In genomic region chr3:191141728-191142127, GRCh38 we compare ENCODE assay signal across 14 cellular contexts. TPM values are rescaled to one million over a fixed set of nuclear protein-coding genes. Genes with fewer than 3 reads are reported as not detected.
DNase-seq lines count a peak whose midpoint lies in the region; ATAC-seq and TF ChIP-seq lines count a peak whose summit lies in the region.
"Had no signal": no experiment of that assay in that cellular context is flagged by ENCODE, and none has a peak within 500 bp of the region (broad histone marks: within the 10 kb centered on the region; RNA-seq: fewer than 3 reads in every experiment).

No MANE protein-coding gene starts in this region.

- H3K4me1 ChIP-seq in H9 (ENCODE audit: insufficient read depth, low read length) = no peaks in the 10 kb centered on the region
- H3K4me1 ChIP-seq: stomach had no signal

- no peak overlapping the region for H4K8ac ChIP-seq in H9 (replicated peaks; ENCODE audit: insufficient read length, low read depth, low read length)

- H3K79me1 ChIP-seq in H9 (ENCODE audit: insufficient read depth, low read depth, low read length, poor library complexity, severe bottlenecking) = no peaks in the 10 kb centered on the region

- H3K23ac ChIP-seq in H9 (ENCODE audit: insufficient read length, low read depth, low read length) = no peak overlapping the region

- no peak overlapping the region for H3K27ac ChIP-seq in H9 (ENCODE audit: insufficient read length, low read depth, low read length)
- H3K27ac ChIP-seq: SK-N-MC, stomach had no signal

- TF ChIP-seq CTCF in NB4 (IDR thresholded peaks at IDR 0.05; ENCODE audit: low read depth, low read length) = no peak
- no peak for TF ChIP-seq CTCF in chondrocyte (IDR thresholded peaks at IDR 0.05)
- no peak for TF ChIP-seq CTCF in H9 (conservative IDR thresholded peaks at IDR 0.05)

- H3K79me2 ChIP-seq in H9 (ENCODE audit: insufficient read depth, low read length) = no peaks in the 10 kb centered on the region

- H3K23me2 ChIP-seq in H9 (ENCODE audit: insufficient read length, low read depth, low read length, poor library complexity, severe bottlenecking) = no peaks in the 10 kb centered on the region

- H2BK120ac ChIP-seq in H9 (ENCODE audit: low read depth, low read length, poor library complexity, severe bottlenecking) = no peak overlapping the region

- no peak overlapping the region for H2AK5ac ChIP-seq in H9 (ENCODE audit: insufficient read length, low read length)

- no peak overlapping the region for H3T11ph ChIP-seq in H9 (ENCODE audit: low read length)

- no peak overlapping the region for H2AFZ ChIP-seq in H9 (ENCODE audit: low read length)

- H3K36me3 Mint-ChIP-seq in chondrocyte (ENCODE audit: low read depth) = no peaks in the 10 kb centered on the region
- H3K36me3 Mint-ChIP-seq in H9 (ENCODE audit: insufficient read depth in 1 of 3, low read depth in 3 of 3) = no peaks in the 10 kb centered on the region
- H3K36me3 Mint-ChIP-seq: immature natural killer cell had no signal

- no peak overlapping the region for H4K5ac ChIP-seq in H9 (ENCODE audit: insufficient read length, low read depth, low read length)

- H3K4me3 Mint-ChIP-seq in chondrocyte (ENCODE audit: unreplicated experiment) (no peak overlapping the region), H9 (no peak overlapping the region)
- H3K4me3 Mint-ChIP-seq: IgD-negative memory B cell, immature natural killer cell had no signal

- no peaks in the 10 kb centered on the region for H3K9me3 ChIP-seq in H9 (ENCODE audit: control insufficient read depth, low read depth, low read length)
- H3K9me3 ChIP-seq: stomach had no signal

- H3K14ac ChIP-seq in H9 (ENCODE audit: insufficient read depth, low read length) = no peak overlapping the region

- H3K9me3 Mint-ChIP-seq in chondrocyte (ENCODE audit: low read depth) (no peaks in the 10 kb centered on the region), H9 (no peaks in the 10 kb centered on the region)

- H3K4me2 ChIP-seq in H9 (ENCODE audit: insufficient read depth, insufficient read length, low read length) = no peak overlapping the region

- no peaks in the 10 kb centered on the region for H3K27me3 ChIP-seq in H9 (ENCODE audit: insufficient read depth, low read length)
- H3K27me3 ChIP-seq: stomach had no signal

- H3K9ac ChIP-seq in H9 (ENCODE audit: extremely low read depth, insufficient read length, low read length) = no peak overlapping the region

- TF ChIP-seq POLR2A in NB4 (IDR thresholded peaks at IDR 0.05; ENCODE audit: extremely low read depth, insufficient read length) = no peak

- DNase-seq in DMS53 (lab: John Stamatoyannopoulos, UW) = peak; percentile 21
- peak; percentile 4 for DNase-seq in NB4 (ENCODE audit: low read depth)
- no peak for DNase-seq in chondrocyte (ENCODE audit: low spot score)
- DNase-seq in non-pigmented ciliary epithelial cell (ENCODE audit: low read depth) = peak; percentile 75
- DNase-seq in OCI-M2 (lab: John Stamatoyannopoulos, UW; ENCODE audit: unreplicated experiment) = no peak
- DNase-seq in NCI-H2171 treated with DMSO at 0.1 percent for 48 hours (lab: John Stamatoyannopoulos, UW) = no peak
- DNase-seq in H9 = no peak
- DNase-seq: activated CD4-positive, alpha-beta T cell treated with anti-CD3 and anti-CD28 coated beads, Interleukin-2, amount 50 U/mL, for 1 hour; activated naive CD4-positive, alpha-beta T cell treated with Interleukin-2 at 50 U/mL for 16 hours; immature natural killer cell; stomach had no signal

- H3K4me1 Mint-ChIP-seq in chondrocyte (ENCODE audit: low read depth) (peaks cover 20% of the 10 kb centered on the region), H9 (no peaks in the 10 kb centered on the region; a peak in 1 of 4 replicates)
- H3K4me1 Mint-ChIP-seq: immature natural killer cell had no signal

- H3K56ac ChIP-seq in H9 (ENCODE audit: insufficient read length, low read depth, low read length) = no peak overlapping the region

- peak overlapping the region; percentile 88 for H3K27ac Mint-ChIP-seq in chondrocyte (ENCODE audit: unreplicated experiment)
- H3K27ac Mint-ChIP-seq in H9 = no peak overlapping the region
- H3K27ac Mint-ChIP-seq: immature natural killer cell had no signal

- ATAC-seq in GM21723 (IDR thresholded peaks at IDR 0.05; ENCODE audit: unreplicated experiment) = no peak

- H3K18ac ChIP-seq in H9 (ENCODE audit: insufficient read length, low read depth, low read length) = no peak overlapping the region

- no peaks in the 10 kb centered on the region for H4K20me1 ChIP-seq in H9 (ENCODE audit: control insufficient read depth, insufficient read depth, insufficient read length)

- H3K27me3 Mint-ChIP-seq in chondrocyte (ENCODE audit: low read depth) = no peaks in the 10 kb centered on the region
- H3K27me3 Mint-ChIP-seq in H9 (ENCODE audit: low read depth) = no peaks in the 10 kb centered on the region
- H3K27me3 Mint-ChIP-seq: IgD-negative memory B cell had no signal

- no peak overlapping the region for H3K4me3 ChIP-seq in NB4 (ENCODE audit: low read depth, low read length)
- H3K4me3 ChIP-seq: SK-N-MC, stomach had no signal

- WGBS in H9 (ENCODE audit: extremely low coverage, insufficient read length, low lambda C conversion rate) = no CpG with 5 or more reads among the region's 4 CpGs

- no peak overlapping the region for H2BK20ac ChIP-seq in H9 (ENCODE audit: low read depth, low read length, poor library complexity, severe bottlenecking)

- no peak overlapping the region for H2BK5ac ChIP-seq in H9 (ENCODE audit: insufficient read length, low read length)

- H4K91ac ChIP-seq in H9 (ENCODE audit: insufficient read length, low read depth, low read length) = no peak overlapping the region

- H3K4ac ChIP-seq in H9 (ENCODE audit: low read depth, low read length) = no peak overlapping the region

- no peak overlapping the region for H2BK15ac ChIP-seq in H9 (ENCODE audit: low read depth, low read length)

- H2BK12ac ChIP-seq in H9 (ENCODE audit: insufficient read length, low read depth, low read length) = no peak overlapping the region

RNA-seq across cellular contexts. Expression of gene OSTN, which starts 57.3 kb away (rescaled TPM):
- total RNA-seq in chondrocyte (not detected in 3 replicates), H9 (2021) (0.07 and 0.09 TPM in 2 replicates)

Comparison
In these comparisons a context has a peak if more than half of its experiments do, and no peak if none do; other contexts are left out.
1. DNase-seq: peak in DMS53 (single experiment), NB4 (single experiment) and non-pigmented ciliary epithelial cell (single experiment); none in chondrocyte (single experiment), OCI-M2 (single experiment), NCI-H2171 treated with DMSO at 0.1 percent for 48 hours (single experiment) and H9 (single experiment).